8 cellular contexts compared by ENCODE assay signal in the genomic region with DNA sequence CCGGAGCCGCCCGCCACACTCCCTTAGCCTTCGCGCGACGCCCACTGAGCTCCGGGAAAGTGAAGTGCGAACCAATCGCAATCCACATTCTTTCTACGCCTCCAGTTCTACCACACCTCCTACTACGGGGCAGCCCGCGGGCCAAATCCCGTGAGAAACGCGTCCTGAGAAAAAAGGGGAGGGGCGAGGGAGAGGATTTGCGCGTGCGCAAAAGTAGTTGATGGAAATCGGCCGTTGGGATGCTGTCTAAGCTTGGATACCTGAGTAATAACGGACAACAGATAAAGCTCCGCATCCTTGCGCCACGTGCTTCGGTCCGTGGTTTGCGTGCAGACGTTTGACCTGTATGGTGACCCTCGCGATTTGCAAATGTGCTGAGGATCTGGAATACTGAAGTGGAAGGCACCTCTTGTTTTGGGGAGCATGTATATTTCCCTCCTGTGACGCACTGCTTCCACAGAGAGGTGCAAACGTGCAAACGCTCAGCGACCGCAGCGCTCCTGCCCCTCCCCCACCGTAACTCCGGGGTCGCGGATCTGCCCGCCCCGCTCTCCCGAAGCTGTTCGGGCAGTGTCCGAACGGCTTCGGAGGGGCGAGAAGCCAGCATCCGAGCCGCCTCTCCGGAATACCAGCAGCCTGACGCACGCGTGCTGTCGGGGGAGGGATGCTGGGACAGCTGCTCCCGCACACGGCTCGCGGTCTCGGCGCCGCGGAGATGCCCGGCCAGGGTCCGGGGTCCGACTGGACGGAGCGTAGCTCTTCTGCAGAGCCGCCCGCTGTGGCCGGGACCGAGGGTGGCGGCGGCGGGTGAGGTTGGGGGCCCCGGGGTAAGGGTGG. TPM values are rescaled to one million over a fixed set of nuclear protein-coding genes. Genes with fewer than 3 reads are reported as not detected.
DNase-seq lines count a peak whose midpoint lies in the region; ATAC-seq and TF ChIP-seq lines count a peak whose summit lies in the region.

A gene with protein sequence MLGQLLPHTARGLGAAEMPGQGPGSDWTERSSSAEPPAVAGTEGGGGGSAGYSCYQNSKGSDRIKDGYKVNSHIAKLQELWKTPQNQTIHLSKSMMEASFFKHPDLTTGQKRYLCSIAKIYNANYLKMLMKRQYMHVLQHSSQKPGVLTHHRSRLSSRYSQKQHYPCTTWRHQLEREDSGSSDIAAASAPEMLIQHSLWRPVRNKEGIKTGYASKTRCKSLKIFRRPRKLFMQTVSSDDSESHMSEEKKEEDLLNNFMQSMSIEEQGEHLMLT (plus strand): TSS at position 634 of the 837 bp plus-strand sequence. CDS start 31 bp downstream, at position 665.
A gene (minus strand): TSS at position 46 of the 837 bp plus-strand sequence. CDS start 54 bp downstream, outside the sequence.

- peak within 1 kb of the TSS; percentile 98 for H3K27ac Mint-ChIP-seq in endothelial cell (ENCODE audit: unreplicated experiment)
- peak within 1 kb of the TSS; percentile 99 for H3K27ac Mint-ChIP-seq in mesothelial cell of epicardium

- H3K27me3 ChIP-seq in OCI-LY3 (ENCODE audit: low read depth, low read length), result no peaks in the 10 kb centered on the region

- H4K20me1 ChIP-seq in OCI-LY3 (ENCODE audit: insufficient read depth, low read length), result no peaks in the 10 kb centered on the region

- peaks cover 19% of the 10 kb centered on the region for H3K36me3 ChIP-seq in OCI-LY3 (replicated peaks; ENCODE audit: low read depth, low read length)

- peak within 1 kb of the TSS; percentile 93 for H3K9ac ChIP-seq in OCI-LY3 (ENCODE audit: low read length)

- DNase-seq in D341Med (ENCODE audit: low spot score) (peak; percentile 93), HuH-7 (ENCODE audit: low spot score) (peak; percentile 95), endothelial cell (ENCODE audit: low spot score) (peak; percentile 90), mesothelial cell of epicardium (ENCODE audit: low spot score in 2 of 2, unreplicated experiment in 2 of 2) (peak; percentile 92 to 96)
- peak; percentile 95 for DNase-seq in activated CD8-positive, alpha-beta memory T cell treated with anti-CD3 and anti-CD28 coated beads, Interleukin-2, amount 50 U/mL, for 48 hours
- DNase-seq in stimulated activated CD8-positive, alpha-beta memory T cell treated with anti-CD3 and anti-CD28 coated beads, Interleukin-15, amount 100 ng/mL, for 48 hours (ENCODE audit: low read depth in 2 of 2), result peak; percentile 88 to 92

- peak within 1 kb of the TSS; percentile 83 for H3K4me3 ChIP-seq in OCI-LY3 (ENCODE audit: low read length)

- H3K4me2 ChIP-seq in OCI-LY3 (ENCODE audit: low read length), result peak within 1 kb of the TSS; percentile 92

- peaks cover 49% of the 10 kb centered on the region for H3K79me2 ChIP-seq in OCI-LY3 (ENCODE audit: low read length)

- H3K27me3 Mint-ChIP-seq in endothelial cell (ENCODE audit: unreplicated experiment) (peaks cover 5% of the 10 kb centered on the region), mesothelial cell of epicardium (ENCODE audit: low read depth) (no peaks in the 10 kb centered on the region)

- H3K36me3 Mint-ChIP-seq in endothelial cell (ENCODE audit: low read depth, unreplicated experiment), result peaks cover 7% of the 10 kb centered on the region
- H3K36me3 Mint-ChIP-seq in mesothelial cell of epicardium, result peaks cover 6% of the 10 kb centered on the region

- H3K27ac ChIP-seq in OCI-LY3 (ENCODE audit: low read length), result peak within 1 kb of the TSS; percentile 86

- H2AFZ ChIP-seq in OCI-LY3 (ENCODE audit: low read depth, low read length), result peak within 1 kb of the TSS; percentile 57; the same call in 1 of the 2 replicates

- peaks cover 11% of the 10 kb centered on the region for H3K4me1 Mint-ChIP-seq in endothelial cell (ENCODE audit: unreplicated experiment)
- peaks cover 15% of the 10 kb centered on the region for H3K4me1 Mint-ChIP-seq in mesothelial cell of epicardium

- H3K4me1 ChIP-seq in OCI-LY3 (ENCODE audit: low read length), result peaks cover 32% of the 10 kb centered on the region

- H3K9me3 ChIP-seq in OCI-LY3 (ENCODE audit: insufficient read depth, low read length), result no peaks in the 10 kb centered on the region

- peak; percentile 76 for ATAC-seq in GM21515 (IDR thresholded peaks at IDR 0.05; ENCODE audit: unreplicated experiment)

- H3K4me3 Mint-ChIP-seq in endothelial cell (ENCODE audit: unreplicated experiment) (peak within 1 kb of the TSS; percentile 100), mesothelial cell of epicardium (peak within 1 kb of the TSS; percentile 94)

- TF ChIP-seq CTCF in OCI-LY3 (IDR thresholded peaks at IDR 0.05; ENCODE audit: low read depth, low read length), result no peak
- no peak for TF ChIP-seq CTCF in endothelial cell (IDR thresholded peaks at IDR 0.05; ENCODE audit: unreplicated experiment)
- no peak for TF ChIP-seq CTCF in mesothelial cell of epicardium (IDR thresholded peaks at IDR 0.05; ENCODE audit: unreplicated experiment)

- no peaks in the 10 kb centered on the region for H3K9me3 Mint-ChIP-seq in endothelial cell (ENCODE audit: unreplicated experiment)
- no peaks in the 10 kb centered on the region for H3K9me3 Mint-ChIP-seq in mesothelial cell of epicardium

RNA-seq across cellular contexts. Expression of the first gene that starts in this region (rescaled TPM):
- total RNA-seq in endothelial cell (ENCODE audit: unreplicated experiment), result 3.1 TPM
- total RNA-seq in mesothelial cell of epicardium, result 9.9 to 11.6 TPM (median 10.3 TPM) in 3 replicates

RNA-seq across cellular contexts. Expression of the second gene that starts in this region (rescaled TPM):
- total RNA-seq in endothelial cell (ENCODE audit: unreplicated experiment) (20.4 TPM), mesothelial cell of epicardium (12.7 to 14.5 TPM (median 13.9 TPM) in 3 replicates)

Comparison
In these comparisons a context has a peak if more than half of its experiments do, and no peak if none do; other contexts are left out.
1. Peak in every context shown above with its lines: DNase-seq, ATAC-seq, H3K4me3 ChIP-seq and H3K27ac ChIP-seq.